ENCODE assay signal across 25 cellular contexts in genomic region chr17:36923814-36924221, GRCh38. TPM values are rescaled to one million over a fixed set of nuclear protein-coding genes. Genes with fewer than 3 reads are reported as not detected.
"Had no signal": no experiment of that assay in that cellular context is flagged by ENCODE, and none has a peak within 500 bp of the region (broad histone marks: within the 10 kb centered on the region; RNA-seq: fewer than 3 reads in every experiment).

No MANE protein-coding gene starts in this region.

- H3K4me3 Mint-ChIP-seq: activated CD4-positive, alpha-beta T cell treated with anti-CD3 and anti-CD28 coated beads, Interleukin-2, amount 10 ng/mL, durations not matched to agents 24 days and 14 days; activated CD8-positive, alpha-beta T cell treated with anti-CD3 and anti-CD28 coated beads, Interleukin-2, amount 10 ng/mL, durations not matched to agents 7 days and 5 days; activated T-cell treated with anti-CD3 and anti-CD28 coated beads, Interleukin-2, amount 50 U/mL, for 4 hours; central memory CD8-positive, alpha-beta T cell; neural crest cell had no signal

- H3K4me1 ChIP-seq: adrenal gland, colonic mucosa, upper lobe of right lung had no signal

- ATAC-seq: activated CD8-positive, alpha-beta T cell treated with anti-CD3 and anti-CD28 coated beads, Interleukin-2, amount 10 ng/mL, durations not matched to agents 7 days and 5 days; activated naive CD4-positive, alpha-beta T cell treated with anti-CD3 and anti-CD28 coated beads, Interleukin-2, amount 50 U/mL, for 72 hours; activated T-cell treated with anti-CD3 and anti-CD28 coated beads, Interleukin-2, amount 50 U/mL, for 4 hours; left lobe of liver; right lobe of liver; upper lobe of right lung had no signal

- H3K4me3 ChIP-seq: adrenal gland, colonic mucosa, lung, right lobe of liver, smooth muscle cell, stomach, testis, upper lobe of right lung had no signal

- H3K4me1 Mint-ChIP-seq: central memory CD8-positive, alpha-beta T cell had no signal

- DNase-seq: activated CD4-positive, alpha-beta T cell treated with anti-CD3 and anti-CD28 coated beads, Interleukin-2, amount 10 ng/mL, durations not matched to agents 24 days and 14 days; activated CD4-positive, CD25-positive, alpha-beta regulatory T cell; activated CD8-positive, alpha-beta T cell treated with anti-CD3 and anti-CD28 coated beads, Interleukin-2, amount 10 ng/mL, durations not matched to agents 7 days and 5 days; activated effector memory CD4-positive, alpha-beta T cell treated with Interleukin-2 at 50 U/mL for 16 hours; activated T-cell treated with anti-CD3 and anti-CD28 coated beads, Interleukin-2, amount 50 U/mL, for 4 hours; colonic mucosa; erythroblast; foreskin melanocyte; midbrain; right lobe of liver; stimulated activated CD4-positive, alpha-beta T cell treated with anti-CD3 and anti-CD28 coated beads, Interleukin-4, amount 100 ng/mL, for 1 hour; stomach; T-helper 1 cell; T-helper 9 cell; testis; upper lobe of right lung had no signal

- H3K27me3 ChIP-seq: right lobe of liver, testis had no signal

- H3K27ac Mint-ChIP-seq: activated CD4-positive, alpha-beta T cell treated with anti-CD3 and anti-CD28 coated beads, Interleukin-2, amount 10 ng/mL, durations not matched to agents 24 days and 14 days; activated CD8-positive, alpha-beta T cell treated with anti-CD3 and anti-CD28 coated beads, Interleukin-2, amount 10 ng/mL, durations not matched to agents 7 days and 5 days had no signal

- H3K9me3 ChIP-seq: adrenal gland, colonic mucosa, right lobe of liver, stomach, testis, upper lobe of right lung had no signal

- H3K27ac ChIP-seq: adrenal gland, colonic mucosa, right lobe of liver, testis, upper lobe of right lung had no signal

- H3K9me3 Mint-ChIP-seq: activated CD4-positive, alpha-beta T cell treated with anti-CD3 and anti-CD28 coated beads, Interleukin-2, amount 10 ng/mL, durations not matched to agents 24 days and 14 days; activated naive CD4-positive, alpha-beta T cell treated with anti-CD3 and anti-CD28 coated beads, Interleukin-2, amount 50 U/mL, for 72 hours; activated T-cell treated with anti-CD3 and anti-CD28 coated beads, Interleukin-2, amount 50 U/mL, for 4 hours; central memory CD8-positive, alpha-beta T cell; neural crest cell had no signal

- H3K36me3 ChIP-seq: adrenal gland, colonic mucosa, right lobe of liver, stomach, upper lobe of right lung had no signal

RNA-seq across cellular contexts. Expression of gene LHX1, which starts 13.5 kb away (rescaled TPM):
- total RNA-seq: activated CD8-positive, alpha-beta T cell treated with anti-CD3 and anti-CD28 coated beads, Interleukin-2, amount 10 ng/mL, durations not matched to agents 7 days and 5 days; activated naive CD4-positive, alpha-beta T cell treated with anti-CD3 and anti-CD28 coated beads, Interleukin-2, amount 50 U/mL, for 72 hours; activated T-cell treated with anti-CD3 and anti-CD28 coated beads, Interleukin-2, amount 50 U/mL, for 4 hours; adrenal gland; colonic mucosa; left lobe of liver; lung; osteocyte; pulmonary artery endothelial cell; right lobe of liver; smooth muscle cell; stomach; upper lobe of right lung had no signal
- polyA plus RNA-seq: adrenal gland, lung, smooth muscle cell, stomach had no signal
